Comparison of ENCODE assay signal across 8 cellular contexts in genomic region chr16:74605746-74606520, GRCh38. TPM values are rescaled to one million over a fixed set of nuclear protein-coding genes. Genes with fewer than 3 reads are reported as not detected.
DNase-seq lines count a peak whose midpoint lies in the region; ATAC-seq, FAIRE-seq and TF ChIP-seq lines count a peak whose summit lies in the region.

No MANE protein-coding gene starts in this region.

- DNase-seq in bronchial epithelial cell (ENCODE audit: low read depth) (no peak), lung (ENCODE audit: low spot score) (no peak), tibial nerve (ENCODE audit: low spot score in 2 of 2) (no peak)

- H3K36me3 Mint-ChIP-seq in IgD-negative memory B cell, result peaks cover 3% of the 10 kb centered on the region

- no peak for TF ChIP-seq CTCF in GM12875 (IDR thresholded peaks at IDR 0.05; ENCODE audit: borderline replicate concordance, insufficient read depth, low read depth, low read length)
- TF ChIP-seq CTCF in bronchial epithelial cell (IDR thresholded peaks at IDR 0.05; ENCODE audit: insufficient read depth, low read length, severe bottlenecking), result no peak
- TF ChIP-seq CTCF in lung (IDR thresholded peaks at IDR 0.05; ENCODE audit: control extremely low read depth, extremely low read depth), result no peak
- TF ChIP-seq CTCF in tibial nerve (IDR thresholded peaks at IDR 0.05), result no peak

- TF ChIP-seq POLR2A in tibial nerve (IDR thresholded peaks at IDR 0.05), result no peak

- WGBS in lung, 2 donors, result 3 to 7% methylated on average over 16 to 17 of the region's 17 CpGs
- WGBS in tibial nerve, 2 donors, result 1% methylated on average over 17 of the region's 17 CpGs

- peak overlapping the region; percentile 74 to 96 (median 84) for H3K27ac Mint-ChIP-seq in IgD-negative memory B cell

- peak overlapping the region; percentile 88 to 96 for H3K27ac ChIP-seq in lung (ENCODE audit: low read depth in 1 of 2, low read length in 1 of 2)
- peak overlapping the region; percentile 79 to 96 (median 94) for H3K27ac ChIP-seq in tibial nerve

- H3K27me3 Mint-ChIP-seq in IgD-negative memory B cell, result no peaks in the 10 kb centered on the region

- H3K4me3 ChIP-seq in GM12875 (ENCODE audit: low read depth, low read length) (peak overlapping the region; percentile 94), bronchial epithelial cell (ENCODE audit: low read depth, low read length) (peak overlapping the region; percentile 93), lung (peak overlapping the region; percentile 95), tibial nerve (peak overlapping the region; percentile 78 to 93 (median 88))

- ATAC-seq in lung (ENCODE audit: insufficient read depth, low FRiP score), result peak; percentile 2
- ATAC-seq in HG02763 (IDR thresholded peaks at IDR 0.05; ENCODE audit: unreplicated experiment), result no peak
- ATAC-seq in GM21529 (IDR thresholded peaks at IDR 0.05; ENCODE audit: unreplicated experiment), result no peak
- no peak for ATAC-seq in GM19023 (IDR thresholded peaks at IDR 0.05; ENCODE audit: unreplicated experiment)

- no peaks in the 10 kb centered on the region for H3K9me3 Mint-ChIP-seq in IgD-negative memory B cell

- peaks cover 4 to 7% of the 10 kb centered on the region in 2 donors for H3K4me1 ChIP-seq in lung (ENCODE audit: control insufficient read depth in 2 of 2, insufficient read depth in 2 of 2, low read length in 2 of 2)
- peaks cover 0 to 51% (median 17%) of the 10 kb centered on the region in 4 donors for H3K4me1 ChIP-seq in tibial nerve

- TF ChIP-seq EP300 in tibial nerve (IDR thresholded peaks at IDR 0.05), result no peak

- no peaks in the 10 kb centered on the region for H3K36me3 ChIP-seq in bronchial epithelial cell (ENCODE audit: control insufficient read depth, insufficient read depth, low read length)
- no peaks in the 10 kb centered on the region for H3K36me3 ChIP-seq in lung (ENCODE audit: control insufficient read depth in 2 of 2, insufficient read depth in 2 of 2, low read length in 2 of 2)
- H3K36me3 ChIP-seq in tibial nerve, result no peaks in the 10 kb centered on the region

- no peak for FAIRE-seq in bronchial epithelial cell (lab: Jason Lieb, UNC)

- no peaks in the 10 kb centered on the region for H3K27me3 ChIP-seq in bronchial epithelial cell (ENCODE audit: control insufficient read depth, insufficient read depth, low read length)
- H3K27me3 ChIP-seq in lung (ENCODE audit: control insufficient read depth, insufficient read depth), result no peaks in the 10 kb centered on the region
- no peaks in the 10 kb centered on the region for H3K27me3 ChIP-seq in tibial nerve

- H3K4me1 Mint-ChIP-seq in IgD-negative memory B cell, result peaks cover 43 to 47% (median 43%) of the 10 kb centered on the region in 3 donors

- H3K9me3 ChIP-seq in lung (ENCODE audit: control insufficient read depth in 2 of 2, insufficient read depth in 1 of 2, low read length in 1 of 2) (no peaks in the 10 kb centered on the region), tibial nerve (no peaks in the 10 kb centered on the region)

- H3K4me3 Mint-ChIP-seq in IgD-negative memory B cell, result peak overlapping the region; percentile 92 to 100 (median 94)

RNA-seq across cellular contexts. Expression of gene GLG1, which starts 1.0 kb away (rescaled TPM):
- polyA plus RNA-seq in IgD-negative memory B cell (91.8 TPM), lung (10 to 100 TPM; 24.6 to 49.8 TPM)
- total RNA-seq in bronchial epithelial cell (65.0 and 71.2 TPM in 2 replicates), lung (100 to 1,000 TPM; 106 to 156 TPM), tibial nerve (100 to 1,000 TPM; 161 to 176 (median 170) TPM)
